In the genomic region with DNA sequence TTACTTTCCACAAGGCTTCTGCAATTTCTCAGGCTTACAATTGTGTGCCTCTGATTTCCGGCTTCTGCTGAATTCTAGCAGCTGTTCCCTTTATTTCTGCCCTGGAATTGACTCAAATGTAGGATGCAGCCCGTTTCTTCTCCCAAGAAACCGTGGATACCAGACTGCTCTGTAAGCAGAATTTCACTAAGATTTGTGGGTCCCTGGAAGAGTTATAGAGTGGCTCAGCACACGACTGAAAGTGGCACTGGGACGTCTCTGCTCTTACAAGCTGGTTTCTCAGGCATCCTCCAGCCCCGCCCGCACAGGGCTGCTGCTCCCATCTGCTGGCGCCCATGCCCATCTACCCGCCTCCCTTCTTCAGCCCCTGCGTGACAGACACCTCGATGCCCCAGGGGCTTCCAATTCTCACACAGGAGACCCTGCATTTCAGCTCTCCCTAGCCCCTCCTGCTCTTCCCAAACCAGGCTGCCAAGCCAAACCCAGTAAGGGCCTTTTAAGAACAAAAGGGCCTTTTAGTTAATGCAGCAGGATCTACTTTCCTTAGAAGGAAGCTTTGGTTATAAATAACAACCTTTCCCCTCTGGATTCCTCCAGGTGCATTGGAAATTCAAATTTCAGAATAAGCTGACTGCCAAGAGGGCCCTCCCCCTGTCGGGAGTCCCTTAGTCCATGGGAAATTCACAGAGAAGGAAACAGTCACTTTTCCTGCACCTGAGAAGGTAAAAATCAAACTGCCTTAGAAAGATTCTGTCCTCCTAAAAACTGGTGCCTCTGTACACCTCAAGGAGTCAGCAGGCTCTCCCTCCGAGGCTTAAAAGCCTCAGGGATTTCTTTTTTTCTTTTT, we compare ENCODE assay signal across 10 cellular contexts. TPM values are rescaled to one million over a fixed set of nuclear protein-coding genes. Genes with fewer than 3 reads are reported as not detected.
A peak's percentile ranks its signal among the peaks of the same experiment; 100 is the strongest.
DNase-seq lines count a peak whose midpoint lies in the region; TF ChIP-seq lines count a peak whose summit lies in the region.
"Had no signal": no experiment of that assay in that cellular context is flagged by ENCODE, and none has a peak within 500 bp of the region (broad histone marks: within the 10 kb centered on the region; RNA-seq: fewer than 3 reads in every experiment).

No MANE protein-coding gene starts in this region.

- no peaks in the 10 kb centered on the region for H3K9me3 Mint-ChIP-seq in mesothelial cell of epicardium

- no peaks in the 10 kb centered on the region for H3K27me3 ChIP-seq in PC-9 (ENCODE audit: insufficient read depth, low read depth)

- no peaks in the 10 kb centered on the region for H3F3A ChIP-seq in PC-9 (ENCODE audit: insufficient read depth, low read depth)

- intact Hi-C loops in PC-9 (cut with micrococcal nuclease; ENCODE audit: unreplicated experiment): no loop called here

- no peak overlapping the region for H2AFZ ChIP-seq in PC-9

- no peaks in the 10 kb centered on the region for H3K9me2 ChIP-seq in PC-9 (ENCODE audit: insufficient read depth)

- no peaks in the 10 kb centered on the region for H3K27me3 Mint-ChIP-seq in mesothelial cell of epicardium (ENCODE audit: low read depth)

- peak; percentile 50 for DNase-seq in Ammon's horn (ENCODE audit: low spot score)
- peak; percentile 58 for DNase-seq in NCI-H1436 treated with DMSO at 0.1 percent for 48 hours (lab: John Stamatoyannopoulos, UW)
- peak in 40 of 58 donors; percentile 5 to 70 (median 24) for DNase-seq in anterior cingulate cortex (lab: John Stamatoyannopoulos, UW)
- no peak for DNase-seq in mesothelial cell of epicardium (ENCODE audit: low spot score in 2 of 2, unreplicated experiment in 2 of 2)
- DNase-seq in stimulated activated CD8-positive, alpha-beta memory T cell treated with anti-CD3 and anti-CD28 coated beads, Interleukin-4, amount 100 ng/mL, for 48 hours: no peak
- DNase-seq in NAMALWA (ENCODE audit: low spot score): no peak
- no peak for DNase-seq in foreskin melanocyte
- DNase-seq in PC-9: no peak
- DNase-seq: lower lobe of right lung, T-helper 1 cell had no signal

- no peaks in the 10 kb centered on the region for H3K9me3 ChIP-seq in PC-9 (ENCODE audit: insufficient read depth, low read depth)
- H3K9me3 ChIP-seq: lower lobe of right lung had no signal

- H3K4me2 ChIP-seq in PC-9: no peak overlapping the region

- H3K27ac ChIP-seq in PC-9: no peak overlapping the region
- H3K27ac ChIP-seq: lower lobe of right lung had no signal

- no peaks in the 10 kb centered on the region for H3K36me3 Mint-ChIP-seq in mesothelial cell of epicardium

- peak overlapping the region; percentile 71 for H3K27ac Mint-ChIP-seq in mesothelial cell of epicardium

- CTCF ChIA-PET in PC-9 (lab: Charles Lee): interaction anchor here (0.5 to 0.6 kb wide), 3 partner anchors 16 to 144 kb away, joined by 3 to 12 read pairs (median 10); no protein-coding TSS in a partner anchor

- no peaks in the 10 kb centered on the region for H3K79me2 ChIP-seq in PC-9 (ENCODE audit: low read depth)

- H4K20me1 ChIP-seq in PC-9 (ENCODE audit: insufficient read depth): no peaks in the 10 kb centered on the region

- POLR2A ChIA-PET in PC-9 (lab: Charles Lee; ENCODE audit: unreplicated experiment): no interaction called here

- H3K36me3 ChIP-seq in PC-9 (ENCODE audit: low read depth): no peaks in the 10 kb centered on the region
- H3K36me3 ChIP-seq: lower lobe of right lung had no signal

- peaks cover 18% of the 10 kb centered on the region for H3K4me1 Mint-ChIP-seq in mesothelial cell of epicardium

- H3K4me3 Mint-ChIP-seq in mesothelial cell of epicardium: no peak overlapping the region

- H3K4me3 ChIP-seq in PC-9: no peak overlapping the region
- H3K4me3 ChIP-seq: lower lobe of right lung had no signal

- TF ChIP-seq CTCF in mesothelial cell of epicardium (IDR thresholded peaks at IDR 0.05; ENCODE audit: unreplicated experiment) (no peak), PC-9 (conservative IDR thresholded peaks at IDR 0.05) (no peak)

- no TSS peak for BruUV-seq in PC-9 (replicated peaks; lab: Mats Ljungman, UMichigan)

- H3K4me1 ChIP-seq in PC-9 (replicated peaks; ENCODE audit: insufficient read depth): no peaks in the 10 kb centered on the region
- H3K4me1 ChIP-seq: lower lobe of right lung had no signal

RNA-seq across cellular contexts. Expression of a gene that starts 45.4 kb away (rescaled TPM):
- 3.3 to 4.3 TPM (median 3.4 TPM) in 3 replicates for total RNA-seq in mesothelial cell of epicardium
- total RNA-seq in PC-9 (2021): 3.6 and 4.9 TPM in 2 replicates

Comparison
In these comparisons a context has a peak if more than half of its experiments do, and no peak if none do; other contexts are left out.
1. DNase-seq: peak in Ammon's horn (single experiment), NCI-H1436 treated with DMSO at 0.1 percent for 48 hours (single experiment) and anterior cingulate cortex (40 of 58); none in mesothelial cell of epicardium (0 of 2), stimulated activated CD8-positive, alpha-beta memory T cell treated with anti-CD3 and anti-CD28 coated beads, Interleukin-4, amount 100 ng/mL, for 48 hours (single experiment), NAMALWA (single experiment), foreskin melanocyte (single experiment) and PC-9 (0 of 2).